ENCODE assay signal across 17 cellular contexts in genomic region chr1:36865080-36865900, GRCh38.
"Had no signal": no experiment of that assay in that cellular context is flagged by ENCODE, and none has a peak within 500 bp of the region (broad histone marks: within the 10 kb centered on the region; RNA-seq: fewer than 3 reads in every experiment).

No MANE protein-coding gene starts in this region.

- H3K9me3 ChIP-seq: left lung, mucosa of descending colon, transverse colon, vagina had no signal

- H3K4me3 ChIP-seq: dorsolateral prefrontal cortex, left lung, mucosa of descending colon, skin epidermis, transverse colon, vagina had no signal

- ATAC-seq: activated CD8-positive, alpha-beta memory T cell treated with anti-CD3 and anti-CD28 coated beads, Interleukin-2, amount 10 ng/mL, durations not matched to agents 7 days and 5 days; activated T-helper 17 cell treated with anti-CD3 and anti-CD28 coated beads, Interleukin-2, amount 50 U/mL, for 72 hours; foreskin keratinocyte; left lung; mucosa of descending colon had no signal

- H3K36me3 ChIP-seq: brain microvascular endothelial cell, left lung, transverse colon, vagina had no signal

- DNase-seq: activated CD4-positive, alpha-beta memory T cell treated with anti-CD3 and anti-CD28 coated beads, Interleukin-2, amount 10 ng/mL, durations not matched to agents 7 days and 5 days; activated CD4-positive, alpha-beta T cell treated with anti-CD3 and anti-CD28 coated beads for 48 hours; activated CD4-positive, CD25-positive, alpha-beta regulatory T cell; activated CD8-positive, alpha-beta memory T cell treated with anti-CD3 and anti-CD28 coated beads, Interleukin-2, amount 10 ng/mL, durations not matched to agents 7 days and 5 days; activated naive CD4-positive, alpha-beta T cell treated with Interleukin-2 at 50 U/mL for 16 hours; brain microvascular endothelial cell; central memory CD4-positive, alpha-beta T cell; dorsolateral prefrontal cortex; foreskin keratinocyte; left lung; mucosa of descending colon; naive B cell; T-helper 9 cell; transverse colon had no signal

- H3K27me3 ChIP-seq: brain microvascular endothelial cell, foreskin keratinocyte, transverse colon, vagina had no signal

- H3K4me1 ChIP-seq: foreskin keratinocyte, left lung, transverse colon, vagina had no signal

- H3K27ac ChIP-seq: brain microvascular endothelial cell, foreskin keratinocyte, left lung, skin epidermis, vagina had no signal
